Comparison of ENCODE assay signal across 1 cellular context in genomic region chr4:152535903-152536544, GRCh38.
TF ChIP-seq lines count a peak whose summit lies in the region.

TSS of gene FBXW7 (minus strand) at chr4:152536092. CDS start at chr4:152411803, 124,289 bp downstream.

TF ChIP-seq in GM12878, 131 proteins besides CTCF, POLR2A, EP300 and RAD21 (continued from another document and continues in another):
- TF ChIP-seq CEBPB (IDR thresholded peaks at IDR 0.05; ENCODE audit: borderline replicate concordance in 1 of 2, low read depth in 2 of 2, low read length in 2 of 2) (no peak), EGR1 (IDR thresholded peaks at IDR 0.05; ENCODE audit: borderline replicate concordance in 1 of 2, low read depth in 2 of 2, low read length in 2 of 2) (0 out of 3 replicates have a peak, but pooled peaks of 1 of the 2 experiments have one; percentile 24), NFXL1 (IDR thresholded peaks at IDR 0.05; ENCODE audit: borderline replicate concordance) (no peak), IKZF1 (conservative IDR thresholded peaks at IDR 0.05) (peak; percentile 96), PAX5 (IDR thresholded peaks at IDR 0.05; ENCODE audit: borderline replicate concordance, low read depth, low read length) (0 out of 2 replicates have a peak, but pooled peaks have one; percentile 57), KDM1A (IDR thresholded peaks at IDR 0.05; ENCODE audit: borderline replicate concordance) (no peak), TARDBP (IDR thresholded peaks at IDR 0.05; ENCODE audit: borderline replicate concordance) (peak; percentile 20; the same call in 1 of the 2 replicates), CBX5 (IDR thresholded peaks at IDR 0.05; ENCODE audit: low read depth) (no peak; the same call in 1 of the 2 replicates), ZNF274 (IDR thresholded peaks at IDR 0.05; ENCODE audit: insufficient read depth, insufficient read length) (no peak), YBX1 (IDR thresholded peaks at IDR 0.05) (no peak), IKZF2 (IDR thresholded peaks at IDR 0.05) (peak; percentile 36 to 38; a peak in 2 of 4 replicates), SREBF2 (IDR thresholded peaks at IDR 0.05; ENCODE audit: low read length) (no peak), ZNF217 (IDR thresholded peaks at IDR 0.05) (no peak), ZBTB11 (CRISPR knock-in tag; IDR thresholded peaks at IDR 0.05) (no peak), USF1 (IDR thresholded peaks at IDR 0.05; ENCODE audit: borderline replicate concordance, extremely low read length, insufficient read depth, low read depth, low read length) (no peak), POU2F2 (IDR thresholded peaks at IDR 0.05; ENCODE audit: borderline replicate concordance, low read depth, low read length) (no peak), POLR2AphosphoS5 (IDR thresholded peaks at IDR 0.05; ENCODE audit: low read length) (peak; percentile 82), PBX3 (IDR thresholded peaks at IDR 0.05; ENCODE audit: insufficient replicate concordance, low read depth, low read length) (no peak), MEF2B (IDR thresholded peaks at IDR 0.05; ENCODE audit: partially characterized antibody, poor library complexity, severe bottlenecking) (no peak), NR2C1 (IDR thresholded peaks at IDR 0.05) (peak; percentile 60), BHLHE40 (IDR thresholded peaks at IDR 0.05; ENCODE audit: borderline replicate concordance in 1 of 2, low read depth in 2 of 2, low read length in 1 of 2) (no peak), IRF4 (IDR thresholded peaks at IDR 0.05; ENCODE audit: low read depth, low read length) (0 out of 2 replicates have a peak, but pooled peaks have one; percentile 21), JUND (IDR thresholded peaks at IDR 0.05; ENCODE audit: low read depth, low read length) (no peak), ASH2L (IDR thresholded peaks at IDR 0.05; ENCODE audit: borderline replicate concordance, low read depth) (0 out of 2 replicates have a peak, but pooled peaks have one; percentile 33), MTA3 (IDR thresholded peaks at IDR 0.05; ENCODE audit: borderline replicate concordance, low read length) (no peak), RAD51 (IDR thresholded peaks at IDR 0.05) (no peak), SKIL (IDR thresholded peaks at IDR 0.05; ENCODE audit: low read depth, poor library complexity, severe bottlenecking) (no peak), EZH2 (IDR thresholded peaks at IDR 0.05; ENCODE audit: borderline replicate concordance, control insufficient read depth, low read depth, low read length) (no peak), SMAD1 (IDR thresholded peaks at IDR 0.05; ENCODE audit: low read depth, partially characterized antibody) (no peak), SMARCA5 (IDR thresholded peaks at IDR 0.05) (no peak), HSF1 (IDR thresholded peaks at IDR 0.05; ENCODE audit: low read depth, low read length) (no peak; the same call in 1 of the 2 replicates), TCF3 (IDR thresholded peaks at IDR 0.05; ENCODE audit: borderline replicate concordance, insufficient read depth, low read depth, low read length) (0 out of 2 replicates have a peak, but pooled peaks have one; percentile 36), ATF2 (IDR thresholded peaks at IDR 0.05; ENCODE audit: low read length) (no peak; the same call in 1 of the 2 replicates), RFX5 (IDR thresholded peaks at IDR 0.05; ENCODE audit: low read depth, low read length) (peak; percentile 80), RB1 (IDR thresholded peaks at IDR 0.05; ENCODE audit: borderline replicate concordance) (no peak; the same call in 1 of the 2 replicates), SMAD5 (IDR thresholded peaks at IDR 0.05; ENCODE audit: low read depth) (peak; percentile 90; the same call in 1 of the 2 replicates), IRF3 (IDR thresholded peaks at IDR 0.05) (peak; percentile 64; the same call in 1 of the 2 replicates), CBFB (IDR thresholded peaks at IDR 0.05; ENCODE audit: low read depth) (peak; percentile 78), ZNF24 (IDR thresholded peaks at IDR 0.05) (no peak), MAX (IDR thresholded peaks at IDR 0.05; ENCODE audit: low read depth, low read length) (no peak), YY1 (IDR thresholded peaks at IDR 0.05; ENCODE audit: low read depth, low read length) (no peak; the same call in none of the 2 replicates), EED (IDR thresholded peaks at IDR 0.05; ENCODE audit: low read depth) (peak; percentile 13), CHD4 (IDR thresholded peaks at IDR 0.05) (no peak), BMI1 (IDR thresholded peaks at IDR 0.05; ENCODE audit: borderline replicate concordance) (peak; percentile 96), ZNF384 (IDR thresholded peaks at IDR 0.05; ENCODE audit: borderline replicate concordance, low read depth, low read length) (no peak), CREB1 (IDR thresholded peaks at IDR 0.05; ENCODE audit: low read depth) (peak; percentile 100), MLLT1 (IDR thresholded peaks at IDR 0.05) (no peak; the same call in 1 of the 2 replicates), TCF12 (IDR thresholded peaks at IDR 0.05; ENCODE audit: low read depth, low read length) (peak; percentile 33; the same call in 1 of the 2 replicates), SREBF1 (IDR thresholded peaks at IDR 0.05; ENCODE audit: low read length) (no peak; the same call in 1 of the 2 replicates), CBX3 (IDR thresholded peaks at IDR 0.05; ENCODE audit: borderline replicate concordance, low read depth) (no peak), ZBTB4 (CRISPR knock-in tag; IDR thresholded peaks at IDR 0.05) (no peak)
